11 cellular contexts compared by ENCODE assay signal in the genomic region with DNA sequence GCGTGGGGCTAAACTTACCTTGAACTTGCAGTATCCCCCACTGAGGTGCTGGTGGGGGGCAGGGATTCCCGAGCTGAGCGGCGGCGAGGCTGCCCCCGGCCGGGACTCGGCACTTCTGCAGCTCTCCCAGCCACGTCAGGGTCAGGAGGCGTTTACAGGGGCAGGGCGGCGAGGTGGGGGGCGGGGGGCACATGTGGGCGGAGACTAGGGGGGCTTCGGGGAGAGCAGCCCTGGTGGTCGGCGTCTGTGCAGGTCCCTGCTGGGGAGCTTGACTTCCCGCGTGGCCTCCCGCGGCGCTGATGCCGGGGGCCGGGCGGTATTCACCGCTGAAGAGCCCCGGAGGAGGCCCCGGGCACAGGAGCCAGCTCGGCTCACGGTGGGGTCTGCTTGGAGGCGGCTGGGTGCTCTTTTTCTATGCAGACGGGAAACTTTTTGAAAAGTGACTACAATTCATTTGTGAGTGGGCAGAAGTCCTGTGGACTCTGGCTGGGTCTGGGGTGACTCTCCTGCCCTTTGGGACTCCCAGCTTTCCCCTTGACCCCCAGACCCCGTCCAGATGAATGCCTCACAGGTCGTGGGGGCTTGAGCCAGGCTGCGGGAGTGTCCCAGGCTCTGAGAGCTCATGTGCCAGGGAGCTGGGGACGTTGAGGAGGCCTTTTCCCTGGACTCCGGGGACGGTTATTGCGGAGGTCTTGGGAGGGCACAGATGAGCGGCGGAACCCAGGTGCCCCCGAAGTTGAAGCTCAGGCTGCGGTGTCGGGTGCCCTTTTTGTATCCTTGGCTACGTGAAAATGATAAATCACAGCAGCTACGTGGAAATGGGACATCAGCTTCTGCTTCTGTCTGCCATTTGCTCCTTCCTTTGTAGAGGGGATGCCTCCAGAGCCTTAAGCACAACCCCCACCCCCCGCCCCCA.
A peak's percentile ranks its signal among the peaks of the same experiment; 100 is the strongest.
DNase-seq lines count a peak whose midpoint lies in the region; ATAC-seq, FAIRE-seq and TF ChIP-seq lines count a peak whose summit lies in the region.
"Had no signal": no experiment of that assay in that cellular context is flagged by ENCODE, and none has a peak within 500 bp of the region (broad histone marks: within the 10 kb centered on the region; RNA-seq: fewer than 3 reads in every experiment).

No MANE protein-coding gene starts in this region.

- no peak for ATAC-seq in A549
- no peak for ATAC-seq in GM19467 (IDR thresholded peaks at IDR 0.05; ENCODE audit: unreplicated experiment)
- ATAC-seq in HG03159 (IDR thresholded peaks at IDR 0.05; ENCODE audit: unreplicated experiment), result no peak
- no peak for ATAC-seq in HG03095 (IDR thresholded peaks at IDR 0.05; ENCODE audit: unreplicated experiment)

- H3K4me2 ChIP-seq in A549 (peak overlapping the region; percentile 97), neural progenitor cell (peak overlapping the region; percentile 75)

- CTCF ChIA-PET in A549 (lab: Yijun Ruan, JAX), result interaction anchor here (1.2 to 2.5 kb wide), 5 partner anchors 11 to 65 kb away, joined by 3 to 9 read pairs (median 4); no protein-coding TSS in a partner anchor

- no peak for TF ChIP-seq RAD21 in A549 (conservative IDR thresholded peaks at IDR 0.05 in 1 of 2, IDR thresholded peaks at IDR 0.05 in 1 of 2)

- FAIRE-seq in A549 (lab: Jason Lieb, UNC), result no peak

- H3K4me1 Mint-ChIP-seq in endodermal cell, result peaks cover 9% of the 10 kb centered on the region
- H3K4me1 Mint-ChIP-seq in neural progenitor cell, result peaks cover 26% of the 10 kb centered on the region

- POLR2A ChIA-PET in A549 (lab: Yijun Ruan, JAX), result no interaction called here

- H3K4me1 ChIP-seq in A549 (peaks cover 20% of the 10 kb centered on the region), HAP-1 (no peaks in the 10 kb centered on the region), endodermal cell (ENCODE audit: control insufficient read depth, insufficient read depth, low read length) (no peaks in the 10 kb centered on the region), neural progenitor cell (peaks cover 21% of the 10 kb centered on the region)

- peaks cover 3% of the 10 kb centered on the region for H3F3A ChIP-seq in neural progenitor cell (ENCODE audit: low read depth)

- 45% methylated on average over 22 of the region's 47 CpGs for WGBS in A549 (ENCODE audit: missing lambda C conversion rate)
- 40 to 47% methylated on average over 26 to 46 of the region's 47 CpGs for WGBS in endodermal cell (ENCODE audit: insufficient coverage in 1 of 2, insufficient read length in 1 of 2), 2 experiments

- H3K9ac ChIP-seq in endodermal cell (ENCODE audit: extremely low read depth, low read length, poor library complexity, severe bottlenecking) (no peak overlapping the region), neural progenitor cell (no peak overlapping the region)

- no peak overlapping the region; a peak in 1 of 6 replicates for H3K27ac ChIP-seq in A549
- H3K27ac ChIP-seq in endodermal cell (ENCODE audit: low read depth, low read length), result no peak overlapping the region
- no peak overlapping the region for H3K27ac ChIP-seq in neural progenitor cell
- H3K27ac ChIP-seq: brain microvascular endothelial cell, neutrophil had no signal

- H3K4me3 ChIP-seq in A549 (peak overlapping the region; percentile 46), HAP-1 (peak overlapping the region; percentile 18), endodermal cell (ENCODE audit: low read length) (no peak overlapping the region), neural progenitor cell (peak overlapping the region; percentile 39)

- H4K20me1 ChIP-seq in neural progenitor cell (ENCODE audit: low read depth), result peaks cover 4% of the 10 kb centered on the region

- H3K27me3 Mint-ChIP-seq in endodermal cell (ENCODE audit: insufficient read depth), result peaks cover 20% of the 10 kb centered on the region
- H3K27me3 Mint-ChIP-seq in neural progenitor cell (ENCODE audit: insufficient read depth, low read depth), result peaks cover 24% of the 10 kb centered on the region

- TF ChIP-seq EP300 in A549 (IDR thresholded peaks at IDR 0.05), result no peak

- no peaks in the 10 kb centered on the region for H3K79me2 ChIP-seq in neural progenitor cell (ENCODE audit: low read depth)

- no peak overlapping the region for H2AFZ ChIP-seq in neural progenitor cell (replicated peaks)

- TF ChIP-seq POLR2A in A549 (IDR thresholded peaks at IDR 0.05; ENCODE audit: low read length), result no peak

- no peaks in the 10 kb centered on the region for H3K9me3 ChIP-seq in A549
- H3K9me3 ChIP-seq in HAP-1, result no peaks in the 10 kb centered on the region
- no peaks in the 10 kb centered on the region for H3K9me3 ChIP-seq in endodermal cell (ENCODE audit: control insufficient read depth, low read length)
- no peaks in the 10 kb centered on the region for H3K9me3 ChIP-seq in neural progenitor cell (ENCODE audit: low read depth)
- H3K9me3 ChIP-seq: neutrophil had no signal

- H3K9me3 Mint-ChIP-seq in endodermal cell (no peaks in the 10 kb centered on the region), neural progenitor cell (no peaks in the 10 kb centered on the region)
- H3K9me3 Mint-ChIP-seq: activated CD8-positive, alpha-beta T cell treated with anti-CD3 and anti-CD28 coated beads for 36 hours had no signal

- TF ChIP-seq CTCF in A549 (IDR thresholded peaks at IDR 0.05) (no peak), endodermal cell (conservative IDR thresholded peaks at IDR 0.05) (no peak), neural progenitor cell (IDR thresholded peaks at IDR 0.05) (no peak)

- H3K36me3 Mint-ChIP-seq in endodermal cell (ENCODE audit: low read depth) (no peaks in the 10 kb centered on the region), neural progenitor cell (no peaks in the 10 kb centered on the region)

- H3K27ac Mint-ChIP-seq in endodermal cell, result no peak overlapping the region
- no peak overlapping the region for H3K27ac Mint-ChIP-seq in neural progenitor cell
- H3K27ac Mint-ChIP-seq: activated CD8-positive, alpha-beta T cell treated with anti-CD3 and anti-CD28 coated beads for 36 hours had no signal

- H3K27me3 ChIP-seq in HAP-1 (ENCODE audit: low read depth), result peaks cover 57% of the 10 kb centered on the region
- peaks cover 42% of the 10 kb centered on the region for H3K27me3 ChIP-seq in endodermal cell (ENCODE audit: control insufficient read depth, insufficient read depth, low read length, poor library complexity, severe bottlenecking)
- peaks cover 64% of the 10 kb centered on the region for H3K27me3 ChIP-seq in neural progenitor cell

- in situ Hi-C loops in HAP-1 (cut with MboI; ENCODE audit: low sequenced_read_pairs), result no loop called here

- no peaks in the 10 kb centered on the region for H3K36me3 ChIP-seq in HAP-1 (replicated peaks)
- no peaks in the 10 kb centered on the region for H3K36me3 ChIP-seq in endodermal cell (ENCODE audit: control insufficient read depth, insufficient read depth, low read length)
- no peaks in the 10 kb centered on the region for H3K36me3 ChIP-seq in neural progenitor cell
- H3K36me3 ChIP-seq: brain microvascular endothelial cell, neutrophil had no signal

- DNase-seq in A549 (ENCODE audit: low read depth in 1 of 2, low spot score in 1 of 2), result no peak
- no peak for DNase-seq in HAP-1 (ENCODE audit: low spot score in 2 of 2)
- DNase-seq in endodermal cell, result peak; percentile 73
- peak; percentile 38 for DNase-seq in neural progenitor cell (ENCODE audit: low spot score)
- no peak for DNase-seq in NCI-H2196 treated with DMSO at 0.1 percent for 48 hours (lab: John Stamatoyannopoulos, UW; ENCODE audit: unreplicated experiment)
- DNase-seq: activated CD8-positive, alpha-beta T cell treated with anti-CD3 and anti-CD28 coated beads for 36 hours; brain microvascular endothelial cell had no signal

- H3K4me3 Mint-ChIP-seq in endodermal cell (peak overlapping the region; percentile 45), neural progenitor cell (peak overlapping the region; percentile 70)
- H3K4me3 Mint-ChIP-seq: activated CD8-positive, alpha-beta T cell treated with anti-CD3 and anti-CD28 coated beads for 36 hours had no signal

TF ChIP-seq in A549, 52 proteins besides CTCF, POLR2A, EP300 and RAD21:
- TF ChIP-seq ESRRA (IDR thresholded peaks at IDR 0.05; ENCODE audit: borderline replicate concordance, low read length), result no peak
- TF ChIP-seq, protein P1, sequence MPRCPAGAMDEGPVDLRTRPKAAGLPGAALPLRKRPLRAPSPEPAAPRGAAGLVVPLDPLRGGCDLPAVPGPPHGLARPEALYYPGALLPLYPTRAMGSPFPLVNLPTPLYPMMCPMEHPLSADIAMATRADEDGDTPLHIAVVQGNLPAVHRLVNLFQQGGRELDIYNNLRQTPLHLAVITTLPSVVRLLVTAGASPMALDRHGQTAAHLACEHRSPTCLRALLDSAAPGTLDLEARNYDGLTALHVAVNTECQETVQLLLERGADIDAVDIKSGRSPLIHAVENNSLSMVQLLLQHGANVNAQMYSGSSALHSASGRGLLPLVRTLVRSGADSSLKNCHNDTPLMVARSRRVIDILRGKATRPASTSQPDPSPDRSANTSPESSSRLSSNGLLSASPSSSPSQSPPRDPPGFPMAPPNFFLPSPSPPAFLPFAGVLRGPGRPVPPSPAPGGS (IDR thresholded peaks at IDR 0.05), result no peak
- TF ChIP-seq FOXS1 (CRISPR knock-in tag; IDR thresholded peaks at IDR 0.05), result no peak
- TF ChIP-seq HDAC2 (IDR thresholded peaks at IDR 0.05), result no peak
- no peak for TF ChIP-seq PHF8 (IDR thresholded peaks at IDR 0.05; ENCODE audit: borderline replicate concordance, low read depth)
- TF ChIP-seq, protein P2, sequence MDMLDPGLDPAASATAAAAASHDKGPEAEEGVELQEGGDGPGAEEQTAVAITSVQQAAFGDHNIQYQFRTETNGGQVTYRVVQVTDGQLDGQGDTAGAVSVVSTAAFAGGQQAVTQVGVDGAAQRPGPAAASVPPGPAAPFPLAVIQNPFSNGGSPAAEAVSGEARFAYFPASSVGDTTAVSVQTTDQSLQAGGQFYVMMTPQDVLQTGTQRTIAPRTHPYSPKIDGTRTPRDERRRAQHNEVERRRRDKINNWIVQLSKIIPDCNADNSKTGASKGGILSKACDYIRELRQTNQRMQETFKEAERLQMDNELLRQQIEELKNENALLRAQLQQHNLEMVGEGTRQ (IDR thresholded peaks at IDR 0.05), result no peak

Comparison
In these comparisons a context has a peak if more than half of its experiments do, and no peak if none do; other contexts are left out.
1. DNase-seq: peak in endodermal cell (single experiment) and neural progenitor cell (single experiment); none in A549 (0 of 2), HAP-1 (0 of 2) and NCI-H2196 treated with DMSO at 0.1 percent for 48 hours (single experiment).